8 cellular contexts compared by ENCODE assay signal in the genomic region with DNA sequence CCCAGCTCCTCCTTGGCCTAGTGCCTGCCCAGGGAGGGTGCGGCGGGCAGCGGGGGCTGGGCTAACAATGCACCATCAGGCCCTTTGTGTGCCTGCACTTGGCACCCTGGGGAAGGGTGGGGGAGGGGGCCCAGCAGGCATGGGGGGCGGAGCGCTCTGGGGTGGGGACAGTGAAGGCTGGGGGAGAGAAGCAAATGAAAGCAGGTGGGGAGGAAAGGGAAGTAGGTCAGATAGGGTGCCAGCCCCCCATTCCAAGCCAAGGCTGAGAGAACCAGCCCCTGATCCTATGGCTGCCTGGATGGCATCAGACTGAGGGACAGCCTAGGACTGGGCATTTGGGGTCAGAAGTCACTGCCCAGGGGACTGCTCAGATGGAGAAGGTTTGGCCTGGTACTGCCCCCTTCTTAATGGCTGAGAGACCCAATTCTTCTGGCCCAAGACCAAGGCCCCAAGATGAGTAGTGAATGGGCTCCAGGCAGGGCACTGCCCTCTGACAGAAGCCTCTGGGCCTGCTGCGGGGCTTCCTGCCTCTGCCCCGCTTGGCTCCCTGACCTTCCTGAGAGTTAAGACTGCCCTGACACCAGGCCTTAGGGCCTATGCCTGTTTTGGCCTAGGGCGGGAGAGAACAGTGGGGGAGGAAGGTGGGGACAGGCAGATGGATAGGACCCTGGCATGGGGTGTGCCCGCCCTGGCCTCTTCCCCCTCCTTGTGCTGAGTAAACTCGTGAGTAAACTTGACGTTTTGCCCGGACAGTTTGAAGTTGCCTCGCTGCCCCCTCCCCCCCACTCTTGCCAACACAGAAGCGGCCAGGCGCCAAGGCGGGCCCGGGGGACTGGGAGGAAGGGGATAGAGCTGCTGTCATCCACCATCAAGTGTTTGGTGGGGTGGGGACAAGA. TPM values are rescaled to one million over a fixed set of nuclear protein-coding genes. Genes with fewer than 3 reads are reported as not detected.
A peak's percentile ranks its signal among the peaks of the same experiment; 100 is the strongest.
DNase-seq lines count a peak whose midpoint lies in the region; ATAC-seq lines count a peak whose summit lies in the region.

No MANE protein-coding gene starts in this region.

- no peak overlapping the region for H3K4me3 ChIP-seq in trophoblast cell (ENCODE audit: low read depth, low read length)

- H3K4me1 Mint-ChIP-seq in T-helper 17 cell: peaks cover 48% of the 10 kb centered on the region

- no peak overlapping the region for H3K23ac ChIP-seq in trophoblast cell (ENCODE audit: low read length)

- H3K4me1 ChIP-seq in trophoblast cell (ENCODE audit: control insufficient read depth in 1 of 2, insufficient read depth in 2 of 2, low read length in 2 of 2): peaks cover 15 to 20% of the 10 kb centered on the region in 2 experiments

- DNase-seq in Daoy (ENCODE audit: low read depth) (peak; percentile 49), T-helper 17 cell (peak in 1 of 3 donors; percentile 37), germinal center (ENCODE audit: low spot score) (peak; percentile 73), trophoblast cell (no peak), NCI-H187 (lab: John Stamatoyannopoulos, UW) (no peak)
- DNase-seq in stimulated activated CD4-positive, alpha-beta T cell treated with anti-CD3 and anti-CD28 coated beads, Interleukin-4, amount 100 ng/mL, for 1 hour: no peak

- H4K8ac ChIP-seq in trophoblast cell (ENCODE audit: low read depth, low read length): no peak overlapping the region

- no peak for ATAC-seq in T-helper 17 cell
- ATAC-seq in HG03045 (IDR thresholded peaks at IDR 0.05; ENCODE audit: unreplicated experiment): no peak
- ATAC-seq in HG03097 (IDR thresholded peaks at IDR 0.05; ENCODE audit: low FRiP score, unreplicated experiment): no peak

- peak overlapping the region; percentile 96 for H3K27ac Mint-ChIP-seq in T-helper 17 cell

- H3K79me2 ChIP-seq in trophoblast cell (ENCODE audit: control insufficient read depth, insufficient read depth, low read length, poor library complexity): peaks cover 20% of the 10 kb centered on the region

- H3K9me3 ChIP-seq in T-helper 17 cell (ENCODE audit: control insufficient read depth, low read length, poor library complexity, severe bottlenecking) (no peaks in the 10 kb centered on the region), trophoblast cell (ENCODE audit: insufficient read depth, low read depth, low read length) (no peaks in the 10 kb centered on the region)

- H4K12ac ChIP-seq in trophoblast cell (ENCODE audit: low read depth, low read length): no peak overlapping the region

- no peak overlapping the region for H3K4me2 ChIP-seq in trophoblast cell (ENCODE audit: low read length)

- H3K27me3 Mint-ChIP-seq in T-helper 17 cell: no peaks in the 10 kb centered on the region

- H2AFZ ChIP-seq in trophoblast cell (ENCODE audit: insufficient read depth, low read length, poor library complexity): no peak overlapping the region

- H3K79me1 ChIP-seq in trophoblast cell (ENCODE audit: low read length): peaks cover 31% of the 10 kb centered on the region

- no peak overlapping the region for H2AK5ac ChIP-seq in trophoblast cell (ENCODE audit: low read length)

- no peak overlapping the region for H3K9ac ChIP-seq in trophoblast cell (ENCODE audit: low read length)

- peaks cover 0 to 7% of the 10 kb centered on the region in 2 experiments for H3K36me3 ChIP-seq in trophoblast cell (ENCODE audit: control insufficient read depth in 1 of 2, insufficient read depth in 2 of 2, low read length in 2 of 2)

- no peak overlapping the region for H4K91ac ChIP-seq in trophoblast cell (ENCODE audit: low read depth, low read length)

- no peak overlapping the region for H2BK120ac ChIP-seq in trophoblast cell (ENCODE audit: insufficient read depth, low read length, poor library complexity)

- H3K14ac ChIP-seq in trophoblast cell (ENCODE audit: low read length): no peak overlapping the region

- H2BK12ac ChIP-seq in trophoblast cell (ENCODE audit: low read length): no peak overlapping the region

- no peak overlapping the region for H2BK5ac ChIP-seq in trophoblast cell (ENCODE audit: low read depth, low read length, poor library complexity)

- H3K4ac ChIP-seq in trophoblast cell (ENCODE audit: low read depth, low read length): peak overlapping the region; percentile 60

- peak overlapping the region; percentile 99 for H3K4me3 Mint-ChIP-seq in T-helper 17 cell

- no CpG with 5 or more reads among the region's 17 CpGs for WGBS in trophoblast cell (ENCODE audit: extremely low coverage, insufficient coverage, insufficient read length)

- no peak overlapping the region for H3K27ac ChIP-seq in trophoblast cell (ENCODE audit: low read depth, low read length)

- no peaks in the 10 kb centered on the region for H3K27me3 ChIP-seq in trophoblast cell (ENCODE audit: insufficient read depth, low read length)

- peaks cover 10% of the 10 kb centered on the region for H3K36me3 Mint-ChIP-seq in T-helper 17 cell (ENCODE audit: low read depth)

- H3K18ac ChIP-seq in trophoblast cell (ENCODE audit: low read length): no peak overlapping the region

RNA-seq across cellular contexts. Expression of gene ZBTB7B, which starts 2.7 kb away (rescaled TPM):
- total RNA-seq in Daoy (2014; rRNA removed; shearing (Covaris generic)): 11.7 and 14.8 TPM in 2 replicates
- total RNA-seq in T-helper 17 cell: 10 to 100 TPM; 63.8 to 73.6 TPM
- 39.8 and 42.9 TPM in 2 replicates for polyA plus RNA-seq in trophoblast cell (2013)

RNA-seq across cellular contexts. Expression of gene LENEP, which starts 11.9 kb away (rescaled TPM):
- total RNA-seq in Daoy (2014; rRNA removed; shearing (Covaris generic)): not detected in 2 replicates
- not detected for total RNA-seq in T-helper 17 cell
- polyA plus RNA-seq in trophoblast cell (2013): not detected in 2 replicates

RNA-seq across cellular contexts. Expression of gene FLAD1, which starts 22.2 kb away (rescaled TPM):
- 48.1 and 51.2 TPM in 2 replicates for total RNA-seq in Daoy (2014; rRNA removed; shearing (Covaris generic))
- 10 to 100 TPM; 33.2 to 34.7 TPM for total RNA-seq in T-helper 17 cell
- polyA plus RNA-seq in trophoblast cell (2013): 27.3 and 32.2 TPM in 2 replicates

RNA-seq across cellular contexts. Expression of gene DCST2, which starts 28.3 kb away (rescaled TPM):
- total RNA-seq in Daoy (2014; rRNA removed; shearing (Covaris generic)): not detected in 2 replicates
- total RNA-seq in T-helper 17 cell: 1 to 10 TPM in 1 of 2 donors, under 1 TPM in 1; 0.94 to 1.3 TPM
- 0.55 and 0.56 TPM in 2 replicates for polyA plus RNA-seq in trophoblast cell (2013)

RNA-seq across cellular contexts. Expression of gene DCST1, which starts 28.3 kb away (rescaled TPM):
- not detected in 2 replicates for total RNA-seq in Daoy (2014; rRNA removed; shearing (Covaris generic))
- under 1 TPM; 0.23 to 0.57 TPM for total RNA-seq in T-helper 17 cell
- polyA plus RNA-seq in trophoblast cell (2013): 0.22 and 0.26 TPM in 2 replicates

Comparison
In these comparisons a context has a peak if more than half of its experiments do, and no peak if none do; other contexts are left out.
1. DNase-seq: peak in Daoy (single experiment) and germinal center (single experiment); none in trophoblast cell (0 of 2), stimulated activated CD4-positive, alpha-beta T cell treated with anti-CD3 and anti-CD28 coated beads, Interleukin-4, amount 100 ng/mL, for 1 hour (single experiment) and NCI-H187 (0 of 2).